ENCODE assay signal across 4 cellular contexts in genomic region chr3:151850065-151850464, GRCh38. TPM values are rescaled to one million over a fixed set of nuclear protein-coding genes. Genes with fewer than 3 reads are reported as not detected.
"Had no signal": no experiment of that assay in that cellular context is flagged by ENCODE, and none has a peak within 500 bp of the region (broad histone marks: within the 10 kb centered on the region; RNA-seq: fewer than 3 reads in every experiment).

No MANE protein-coding gene starts in this region.

RNA-seq across cellular contexts. Expression of gene SUCNR1, which starts 23.4 kb away (rescaled TPM):
- total RNA-seq: HepG2, HT1080, IMR-90 had no signal
- polyA plus RNA-seq: IgD-negative memory B cell, IMR-90 had no signal

RNA-seq across cellular contexts. Expression of gene AADAC, which starts 36.1 kb away (rescaled TPM):
- total RNA-seq: HT1080, IMR-90 had no signal
- polyA plus RNA-seq: IgD-negative memory B cell, IMR-90 had no signal
